In the genomic region with DNA sequence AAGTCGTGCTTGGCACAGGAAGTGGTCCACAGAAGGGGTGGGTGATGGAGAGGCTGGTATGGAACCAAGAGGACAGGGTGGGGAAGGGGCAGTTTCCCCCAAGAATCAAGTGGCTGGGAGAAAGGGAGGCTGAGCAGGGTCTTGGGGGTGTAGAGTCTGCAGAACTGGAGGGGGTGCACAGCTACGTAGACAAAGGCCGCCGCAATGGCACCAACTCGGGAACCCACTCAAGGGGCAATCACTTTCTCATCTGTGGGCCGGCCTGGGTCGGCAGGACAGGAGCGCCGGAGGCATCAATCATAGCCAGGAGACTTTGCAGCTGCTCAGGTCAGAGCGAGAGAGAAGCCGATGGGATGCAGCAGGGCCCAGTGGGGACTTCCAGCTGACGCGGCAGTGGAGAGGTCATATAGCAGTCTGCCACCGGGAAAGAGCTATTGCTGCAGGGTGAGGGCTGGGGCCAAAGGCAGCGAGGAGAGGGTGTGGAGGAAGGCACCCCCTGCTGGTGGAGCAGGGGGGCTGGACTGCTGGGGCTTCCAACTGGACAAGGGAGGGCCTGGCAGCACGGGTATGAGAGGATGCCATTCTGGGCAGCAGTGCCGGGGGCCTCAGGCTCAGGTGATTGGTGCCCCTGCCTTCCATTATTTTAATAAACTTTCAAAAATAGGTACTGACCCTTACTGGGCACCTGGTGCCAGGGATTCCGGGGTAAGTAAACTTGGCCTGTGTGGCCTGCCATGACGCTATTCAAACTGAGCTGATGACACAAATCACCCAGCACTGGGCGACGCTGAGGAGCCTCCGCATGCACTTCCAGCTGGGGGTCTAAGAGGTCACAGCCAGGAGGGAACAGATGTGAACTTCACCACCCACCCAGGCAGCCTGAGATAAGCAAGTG, we compare ENCODE assay signal across 8 cellular contexts. TPM values are rescaled to one million over a fixed set of nuclear protein-coding genes. Genes with fewer than 3 reads are reported as not detected.
DNase-seq lines count a peak whose midpoint lies in the region; ATAC-seq and TF ChIP-seq lines count a peak whose summit lies in the region.

No MANE protein-coding gene starts in this region.

- DNase-seq in stimulated activated CD4-positive, alpha-beta T cell treated with anti-CD3 and anti-CD28 coated beads, Interleukin-15, amount 100 ng/mL, for 24 hours = peak; percentile 46
- no peak for DNase-seq in stimulated activated CD4-positive, alpha-beta T cell treated with anti-CD3 and anti-CD28 coated beads, Interleukin-4, amount 100 ng/mL, for 1 hour
- DNase-seq in NCI-H1694 treated with DMSO at 0.1 percent for 48 hours (lab: John Stamatoyannopoulos, UW) = peak; percentile 39
- peak; percentile 63 to 91 (median 88) for DNase-seq in adrenal gland
- peak; percentile 69 for DNase-seq in left ventricle myocardium inferior

- H3K36me3 ChIP-seq in adrenal gland (replicated peaks in 1 of 2) = no peaks in the 10 kb centered on the region
- H3K36me3 ChIP-seq in left ventricle myocardium inferior = peaks cover 11% of the 10 kb centered on the region
- peaks cover 25% of the 10 kb centered on the region for H3K36me3 ChIP-seq in skeletal muscle satellite cell (ENCODE audit: insufficient read depth, low read length)

- 43 to 62% (median 55%) methylated on average over 14 to 22 of the region's 22 CpGs for WGBS in adrenal gland, 4 donors

- peak overlapping the region; percentile 71 for H3K9ac ChIP-seq in skeletal muscle satellite cell (ENCODE audit: low read depth, low read length)

- TF ChIP-seq POLR2A in adrenal gland (IDR thresholded peaks at IDR 0.05) = peak in 1 of 2 donors; percentile 4

- ATAC-seq in HG03378 (IDR thresholded peaks at IDR 0.05; ENCODE audit: unreplicated experiment) = no peak
- ATAC-seq in GM21381 (IDR thresholded peaks at IDR 0.05; ENCODE audit: unreplicated experiment) = no peak

- H3K27ac ChIP-seq in adrenal gland (peak overlapping the region in 4 of 5 donors; percentile 77 to 91 (median 84)), left ventricle myocardium inferior (replicated peaks) (peak overlapping the region; percentile 96)

- H3K9me3 ChIP-seq in adrenal gland (replicated peaks in 1 of 3) (no peaks in the 10 kb centered on the region), left ventricle myocardium inferior (replicated peaks) (no peaks in the 10 kb centered on the region), skeletal muscle satellite cell (replicated peaks; ENCODE audit: low read length) (no peaks in the 10 kb centered on the region)

- TF ChIP-seq CTCF in adrenal gland (IDR thresholded peaks at IDR 0.05) = peak; percentile 65 to 87 (median 84)
- TF ChIP-seq CTCF in left ventricle myocardium inferior (IDR thresholded peaks at IDR 0.05; ENCODE audit: borderline replicate concordance) = peak; percentile 82

- H3K4me2 ChIP-seq in skeletal muscle satellite cell (ENCODE audit: low read length) = peak overlapping the region; percentile 40

- H3K4me3 ChIP-seq in adrenal gland (no peak overlapping the region), left ventricle myocardium inferior (peak overlapping the region; percentile 17), skeletal muscle satellite cell (ENCODE audit: low read length) (no peak overlapping the region)

- intact Hi-C loops in adrenal gland (cut with DNase I) = loop anchor here in 1 of 2 donors (5.0 kb wide), 1 partner anchor 41 kb away; no protein-coding TSS in a partner anchor
- intact Hi-C loops in left ventricle myocardium inferior (cut with micrococcal nuclease) = no loop called here

- H3K27me3 ChIP-seq in adrenal gland = no peaks in the 10 kb centered on the region
- no peaks in the 10 kb centered on the region for H3K27me3 ChIP-seq in left ventricle myocardium inferior (ENCODE audit: low read depth)
- no peaks in the 10 kb centered on the region for H3K27me3 ChIP-seq in skeletal muscle satellite cell (ENCODE audit: control insufficient read depth, insufficient read depth, low read length)

- H3K4me1 ChIP-seq in adrenal gland (replicated peaks in 1 of 2) (peaks cover 16 to 33% of the 10 kb centered on the region in 2 donors), left ventricle myocardium inferior (peaks cover 63% of the 10 kb centered on the region), skeletal muscle satellite cell (ENCODE audit: control insufficient read depth, insufficient read depth, low read length) (peaks cover 53% of the 10 kb centered on the region)

RNA-seq across cellular contexts. Expression of a gene that starts 52.5 kb away (rescaled TPM):
- total RNA-seq in adrenal gland (100 to 1,000 TPM in 1 of 8 donors, 10 to 100 TPM in 7; 60.1 to 127 (median 76.2) TPM), left ventricle myocardium inferior (83.9 TPM)
- polyA plus RNA-seq in adrenal gland = 100 to 1,000 TPM in 1 of 3 donors, 10 to 100 TPM in 2; 32.4 to 145 (median 39.2) TPM
- 17.0 and 25.6 TPM in 2 replicates for total RNA-seq in skeletal muscle satellite cell (2012; rRNA removed)
